ENCODE assay signal across 8 cellular contexts in genomic region chr13:48769107-48769704, GRCh38.
DNase-seq lines count a peak whose midpoint lies in the region; ATAC-seq lines count a peak whose summit lies in the region.

No MANE protein-coding gene starts in this region.

- DNase-seq in Right ventricle myocardium inferior (ENCODE audit: missing footprints) (peak; percentile 31), cardiac septum (ENCODE audit: low spot score) (no peak), NCI-H187 treated with DMSO at 0.1 percent for 48 hours (lab: John Stamatoyannopoulos, UW) (peak; percentile 66), T1000 (lab: John Stamatoyannopoulos, UW) (peak; percentile 48), astrocyte of the hippocampus (ENCODE audit: low read depth, low spot score) (peak; percentile 94), iPS DF 4.7 (ENCODE audit: extremely low read depth, low spot score) (peak; percentile 82)
- DNase-seq in stimulated activated CD4-positive, alpha-beta T cell treated with anti-CD3 and anti-CD28 coated beads, Interleukin-15, amount 100 ng/mL, for 24 hours, result peak; percentile 88

- ATAC-seq in Right ventricle myocardium inferior (peak; percentile 91), HG02885 (IDR thresholded peaks at IDR 0.05; ENCODE audit: poor library complexity, unreplicated experiment) (peak; percentile 98)

- intact Hi-C loops in Right ventricle myocardium inferior (cut with DNase I), result loop anchor here (1.0 to 2.0 kb wide), 3 partner anchors 18 to 434 kb away; no protein-coding TSS in a partner anchor
- intact Hi-C loops in cardiac septum (cut with DNase I), result loop anchor here (1.0 kb wide), 1 partner anchor 174 kb away; no protein-coding TSS in a partner anchor
